Comparison of ENCODE assay signal across 15 cellular contexts in genomic region chr2:60531638-60532216, GRCh38. TPM values are rescaled to one million over a fixed set of nuclear protein-coding genes. Genes with fewer than 3 reads are reported as not detected.
DNase-seq lines count a peak whose midpoint lies in the region; ATAC-seq lines count a peak whose summit lies in the region.
"Had no signal": no experiment of that assay in that cellular context is flagged by ENCODE, and none has a peak within 500 bp of the region (broad histone marks: within the 10 kb centered on the region; RNA-seq: fewer than 3 reads in every experiment).

No MANE protein-coding gene starts in this region.

- H4K12ac ChIP-seq in trophoblast cell (ENCODE audit: low read depth, low read length): no peak overlapping the region

- CTCF ChIA-PET in activated CD8-positive, alpha-beta memory T cell treated with anti-CD3 and anti-CD28 coated beads, Interleukin-2, amount 10 ng/mL, durations not matched to agents 7 days and 5 days (lab: Charles Lee): no interaction called here

- no peaks in the 10 kb centered on the region for H3K4me1 Mint-ChIP-seq in activated CD8-positive, alpha-beta memory T cell treated with anti-CD3 and anti-CD28 coated beads, Interleukin-2, amount 10 ng/mL, durations not matched to agents 7 days and 5 days
- H3K4me1 Mint-ChIP-seq in activated naive CD8-positive, alpha-beta T cell treated with anti-CD3 and anti-CD28 coated beads for 36 hours: peaks cover 6% of the 10 kb centered on the region

- no peak overlapping the region for H2AFZ ChIP-seq in trophoblast cell (ENCODE audit: insufficient read depth, low read length, poor library complexity)

- H3K9me3 Mint-ChIP-seq in activated CD8-positive, alpha-beta memory T cell treated with anti-CD3 and anti-CD28 coated beads, Interleukin-2, amount 10 ng/mL, durations not matched to agents 7 days and 5 days (ENCODE audit: low read depth): no peaks in the 10 kb centered on the region
- no peaks in the 10 kb centered on the region for H3K9me3 Mint-ChIP-seq in activated naive CD8-positive, alpha-beta T cell treated with anti-CD3 and anti-CD28 coated beads for 36 hours
- H3K9me3 Mint-ChIP-seq: stimulated activated naive CD8-positive, alpha-beta T cell treated with anti-CD3 and anti-CD28 coated beads, Interleukin-15, Interleukin-2, amounts not matched to agents 100 ng/mL and 50 ng/mL, for 24 hours had no signal

- H3K9me3 ChIP-seq in trophoblast cell (ENCODE audit: insufficient read depth, low read depth, low read length): no peaks in the 10 kb centered on the region

- no peak overlapping the region for H4K8ac ChIP-seq in trophoblast cell (ENCODE audit: low read depth, low read length)

- H3K36me3 ChIP-seq in trophoblast cell (ENCODE audit: control insufficient read depth in 1 of 2, insufficient read depth in 2 of 2, low read length in 2 of 2): peaks cover 2% of the 10 kb centered on the region in 2 experiments

- no CpG with 5 or more reads among the region's 13 CpGs for WGBS in trophoblast cell (ENCODE audit: extremely low coverage, insufficient coverage, insufficient read length)

- ATAC-seq in esophagus mucosa: peak; percentile 35
- ATAC-seq in activated CD8-positive, alpha-beta memory T cell treated with anti-CD3 and anti-CD28 coated beads, Interleukin-2, amount 10 ng/mL, durations not matched to agents 7 days and 5 days: no peak
- ATAC-seq: activated CD4-positive, alpha-beta T cell treated with anti-CD3 and anti-CD28 coated beads for 36 hours; naive thymus-derived CD4-positive, alpha-beta T cell had no signal

- H3K4me2 ChIP-seq in trophoblast cell (ENCODE audit: low read length): no peak overlapping the region

- H3K27ac ChIP-seq in trophoblast cell (ENCODE audit: low read depth, low read length): no peak overlapping the region

- peaks cover 66% of the 10 kb centered on the region for H3K27me3 Mint-ChIP-seq in activated CD8-positive, alpha-beta memory T cell treated with anti-CD3 and anti-CD28 coated beads, Interleukin-2, amount 10 ng/mL, durations not matched to agents 7 days and 5 days
- peaks cover 48% of the 10 kb centered on the region for H3K27me3 Mint-ChIP-seq in activated naive CD8-positive, alpha-beta T cell treated with anti-CD3 and anti-CD28 coated beads for 36 hours

- H3K4ac ChIP-seq in trophoblast cell (ENCODE audit: low read depth, low read length): no peak overlapping the region

- H3K4me3 Mint-ChIP-seq in activated CD8-positive, alpha-beta memory T cell treated with anti-CD3 and anti-CD28 coated beads, Interleukin-2, amount 10 ng/mL, durations not matched to agents 7 days and 5 days: no peak overlapping the region
- H3K4me3 Mint-ChIP-seq in activated naive CD8-positive, alpha-beta T cell treated with anti-CD3 and anti-CD28 coated beads for 36 hours: no peak overlapping the region
- H3K4me3 Mint-ChIP-seq: activated CD4-positive, alpha-beta T cell treated with anti-CD3 and anti-CD28 coated beads for 36 hours had no signal

- no peak overlapping the region for H2BK5ac ChIP-seq in trophoblast cell (ENCODE audit: low read depth, low read length, poor library complexity)

- H3K36me3 Mint-ChIP-seq in activated CD8-positive, alpha-beta memory T cell treated with anti-CD3 and anti-CD28 coated beads, Interleukin-2, amount 10 ng/mL, durations not matched to agents 7 days and 5 days: no peaks in the 10 kb centered on the region
- H3K36me3 Mint-ChIP-seq in activated naive CD8-positive, alpha-beta T cell treated with anti-CD3 and anti-CD28 coated beads for 36 hours: no peaks in the 10 kb centered on the region
- H3K36me3 Mint-ChIP-seq: naive thymus-derived CD4-positive, alpha-beta T cell had no signal

- H3K14ac ChIP-seq in trophoblast cell (ENCODE audit: low read length): peak overlapping the region; percentile 60

- peak overlapping the region; percentile 2 for H2BK12ac ChIP-seq in trophoblast cell (ENCODE audit: low read length)

- H2BK120ac ChIP-seq in trophoblast cell (ENCODE audit: insufficient read depth, low read length, poor library complexity): no peak overlapping the region

- H2AK5ac ChIP-seq in trophoblast cell (ENCODE audit: low read length): peak overlapping the region; percentile 15

- H3K9ac ChIP-seq in trophoblast cell (ENCODE audit: low read length): no peak overlapping the region

- H3K18ac ChIP-seq in trophoblast cell (ENCODE audit: low read length): peak overlapping the region; percentile 7

- H3K79me2 ChIP-seq in trophoblast cell (ENCODE audit: control insufficient read depth, insufficient read depth, low read length, poor library complexity): peaks cover 2% of the 10 kb centered on the region

- H3K27ac Mint-ChIP-seq in activated CD8-positive, alpha-beta memory T cell treated with anti-CD3 and anti-CD28 coated beads, Interleukin-2, amount 10 ng/mL, durations not matched to agents 7 days and 5 days: no peak overlapping the region
- H3K27ac Mint-ChIP-seq in activated naive CD8-positive, alpha-beta T cell treated with anti-CD3 and anti-CD28 coated beads for 36 hours: no peak overlapping the region
- H3K27ac Mint-ChIP-seq: activated CD4-positive, alpha-beta T cell treated with anti-CD3 and anti-CD28 coated beads for 36 hours; naive thymus-derived CD4-positive, alpha-beta T cell had no signal

- H3K4me3 ChIP-seq in GM08714 (ENCODE audit: low read length) (peak overlapping the region; percentile 7; the same call in 1 of the 2 replicates), trophoblast cell (ENCODE audit: low read depth, low read length) (no peak overlapping the region)

- H4K91ac ChIP-seq in trophoblast cell (ENCODE audit: low read depth, low read length): no peak overlapping the region

- H3K79me1 ChIP-seq in trophoblast cell (ENCODE audit: low read length): peaks cover 2% of the 10 kb centered on the region

- DNase-seq in NCI-H82 (lab: John Stamatoyannopoulos, UW) (peak; percentile 85), trophoblast cell (no peak), glomerular visceral epithelial cell (ENCODE audit: extremely low spot score) (no peak)
- no peak for DNase-seq in activated CD8-positive, alpha-beta memory T cell treated with anti-CD3 and anti-CD28 coated beads, Interleukin-2, amount 10 ng/mL, durations not matched to agents 7 days and 5 days
- no peak for DNase-seq in activated naive CD8-positive, alpha-beta T cell treated with anti-CD3 and anti-CD28 coated beads for 36 hours
- DNase-seq in activated T-cell treated with anti-CD3 and anti-CD28 coated beads, Interleukin-2, amount 50 U/mL, for 48 hours: no peak
- DNase-seq: activated CD4-positive, alpha-beta T cell treated with anti-CD3 and anti-CD28 coated beads for 36 hours; cortex of kidney; naive thymus-derived CD4-positive, alpha-beta T cell; NCI-H1930; SIG-M5; stimulated activated CD4-positive, alpha-beta T cell treated with anti-CD3 and anti-CD28 coated beads, Interleukin-2, amount 100 ng/mL, for 24 hours had no signal

- no peaks in the 10 kb centered on the region for H3K27me3 ChIP-seq in trophoblast cell (ENCODE audit: insufficient read depth, low read length)

- no peak overlapping the region for H3K23ac ChIP-seq in trophoblast cell (ENCODE audit: low read length)

- H3K4me1 ChIP-seq in trophoblast cell (ENCODE audit: control insufficient read depth in 1 of 2, insufficient read depth in 2 of 2, low read length in 2 of 2): peaks cover 8 to 16% of the 10 kb centered on the region in 2 experiments

RNA-seq across cellular contexts. Expression of gene BCL11A, which starts 21.7 kb away (rescaled TPM):
- total RNA-seq in esophagus mucosa: 43.0 TPM
- polyA plus RNA-seq in trophoblast cell (2013): 15.6 and 17.9 TPM in 2 replicates
- not detected for total RNA-seq in activated CD8-positive, alpha-beta memory T cell treated with anti-CD3 and anti-CD28 coated beads, Interleukin-2, amount 10 ng/mL, durations not matched to agents 7 days and 5 days
- total RNA-seq in activated naive CD8-positive, alpha-beta T cell treated with anti-CD3 and anti-CD28 coated beads for 36 hours: 1 to 10 TPM; 1.6 to 1.8 TPM

Comparison
In these comparisons a context has a peak if more than half of its experiments do, and no peak if none do; other contexts are left out.
1. RNA of gene BCL11A, which starts 21.7 kb away (total RNA-seq): 43.0 TPM in esophagus mucosa (single experiment); 1.6 to 1.8 TPM in activated naive CD8-positive, alpha-beta T cell treated with anti-CD3 and anti-CD28 coated beads for 36 hours and not detected in activated CD8-positive, alpha-beta memory T cell treated with anti-CD3 and anti-CD28 coated beads, Interleukin-2, amount 10 ng/mL, durations not matched to agents 7 days and 5 days; every median in the first group is over 10 times any median in the second.